Comparison of ENCODE assay signal across 16 cellular contexts in genomic region chr20:41657655-41658054, GRCh38. TPM values are rescaled to one million over a fixed set of nuclear protein-coding genes. Genes with fewer than 3 reads are reported as not detected.
DNase-seq lines count a peak whose midpoint lies in the region; ATAC-seq and TF ChIP-seq lines count a peak whose summit lies in the region.
"Had no signal": no experiment of that assay in that cellular context is flagged by ENCODE, and none has a peak within 500 bp of the region (broad histone marks: within the 10 kb centered on the region; RNA-seq: fewer than 3 reads in every experiment).

No MANE protein-coding gene starts in this region.

- ATAC-seq in activated B cell treated with CpG ODN at 0.5 μM for 24 hours (ENCODE audit: low read depth) (peak; percentile 42), T-cell (replicated peaks in 1 of 4) (no peak), HG02870 (IDR thresholded peaks at IDR 0.05; ENCODE audit: unreplicated experiment) (no peak)

- no peaks in the 10 kb centered on the region for H3K36me3 ChIP-seq in suprapubic skin

- peaks cover 6% of the 10 kb centered on the region for H3K27me3 ChIP-seq in suprapubic skin

- no peaks in the 10 kb centered on the region for H3K4me1 ChIP-seq in suprapubic skin

- peaks cover 9 to 10% (median 9%) of the 10 kb centered on the region in 3 donors for H3K4me1 Mint-ChIP-seq in IgD-negative memory B cell
- H3K4me1 Mint-ChIP-seq in activated B cell treated with CpG ODN at 0.5 μM for 24 hours = peaks cover 10% of the 10 kb centered on the region
- H3K4me1 Mint-ChIP-seq in T-cell = peaks cover 0 to 3% (median 0%) of the 10 kb centered on the region in 3 donors

- H3K9me3 Mint-ChIP-seq in IgD-negative memory B cell = no peaks in the 10 kb centered on the region
- H3K9me3 Mint-ChIP-seq in activated B cell treated with CpG ODN at 0.5 μM for 24 hours = no peaks in the 10 kb centered on the region
- no peaks in the 10 kb centered on the region for H3K9me3 Mint-ChIP-seq in T-cell
- H3K9me3 Mint-ChIP-seq: T-helper 1 cell treated with Interleukin-12 subunit alpha and Interleukin-12 subunit beta and Interleukin-4 antibody, amounts not matched to agents 30 μg/mL and 1 μg/mL, for 36 hours had no signal

- CTCF ChIA-PET in activated B cell treated with CpG ODN at 0.5 μM for 24 hours (lab: Charles Lee) = no interaction called here
- CTCF ChIA-PET in T-cell (lab: Charles Lee) = no interaction called here

- POLR2A ChIA-PET in activated B cell treated with CpG ODN at 0.5 μM for 24 hours (lab: Charles Lee) = no interaction called here
- POLR2A ChIA-PET in T-cell (lab: Charles Lee) = no interaction called here

- WGBS in suprapubic skin = 65% methylated on average over 7 of the region's 7 CpGs

- H3K27ac Mint-ChIP-seq in IgD-negative memory B cell (no peak overlapping the region), activated B cell treated with CpG ODN at 0.5 μM for 24 hours (no peak overlapping the region), T-cell (no peak overlapping the region)
- H3K27ac Mint-ChIP-seq: T-helper 1 cell treated with Interleukin-12 subunit alpha and Interleukin-12 subunit beta and Interleukin-4 antibody, amounts not matched to agents 30 μg/mL and 1 μg/mL, for 36 hours had no signal

- peak; percentile 29 to 30 for DNase-seq in AML-193 (lab: John Stamatoyannopoulos, UW)
- peak; percentile 77 to 87 for DNase-seq in NOMO-1 (lab: John Stamatoyannopoulos, UW; ENCODE audit: unreplicated experiment in 2 of 2)
- no peak for DNase-seq in activated B cell treated with CpG ODN at 0.5 μM for 24 hours
- no peak for DNase-seq in suprapubic skin (ENCODE audit: low spot score in 2 of 2)
- DNase-seq in stimulated activated CD8-positive, alpha-beta memory T cell treated with anti-CD3 and anti-CD28 coated beads, Interleukin-4, amount 100 ng/mL, for 48 hours = no peak
- no peak for DNase-seq in T-cell
- DNase-seq: HCEC 1CT; KG1; MM.1S; NCI-H146; NCI-H526 treated with DMSO at 0.1 percent for 48 hours; NK-92 treated with Interleukin-12 subunit alpha and Interleukin-12 subunit beta, amount 100 ng/mL, for 24 hours had no signal

- TF ChIP-seq POLR2A in suprapubic skin (IDR thresholded peaks at IDR 0.05) = no peak

- TF ChIP-seq EP300 in suprapubic skin (IDR thresholded peaks at IDR 0.05) = no peak

- H3K27me3 Mint-ChIP-seq in IgD-negative memory B cell = peaks cover 11% of the 10 kb centered on the region
- H3K27me3 Mint-ChIP-seq in activated B cell treated with CpG ODN at 0.5 μM for 24 hours = peaks cover 32% of the 10 kb centered on the region
- H3K27me3 Mint-ChIP-seq in T-cell = peaks cover 32 to 58% of the 10 kb centered on the region in 2 donors

- H3K36me3 Mint-ChIP-seq in IgD-negative memory B cell (peaks cover 1% of the 10 kb centered on the region), activated B cell treated with CpG ODN at 0.5 μM for 24 hours (ENCODE audit: low read depth) (no peaks in the 10 kb centered on the region), T-cell (no peaks in the 10 kb centered on the region)

- no peak overlapping the region for H3K4me3 ChIP-seq in suprapubic skin

- TF ChIP-seq CTCF in activated B cell treated with CpG ODN at 0.5 μM for 24 hours (IDR thresholded peaks at IDR 0.05) (no peak), suprapubic skin (IDR thresholded peaks at IDR 0.05) (no peak)

- H3K4me3 Mint-ChIP-seq in IgD-negative memory B cell (peak overlapping the region in 3 of 4 donors; percentile 49 to 76 (median 70)), activated B cell treated with CpG ODN at 0.5 μM for 24 hours (peak overlapping the region; percentile 8), T-cell (no peak overlapping the region)
- H3K4me3 Mint-ChIP-seq: T-helper 1 cell treated with Interleukin-12 subunit alpha and Interleukin-12 subunit beta and Interleukin-4 antibody, amounts not matched to agents 30 μg/mL and 1 μg/mL, for 36 hours had no signal

- H3K9me3 ChIP-seq in suprapubic skin = no peaks in the 10 kb centered on the region

- intact Hi-C loops in activated B cell treated with CpG ODN at 0.5 μM for 24 hours (cut with micrococcal nuclease) = no loop called here

- no peak overlapping the region for H3K27ac ChIP-seq in suprapubic skin
- H3K27ac ChIP-seq: C4-2B had no signal

RNA-seq across cellular contexts. Expression of gene CHD6, which starts 39.5 kb away (rescaled TPM):
- 56.1 TPM for polyA plus RNA-seq in IgD-negative memory B cell
- 54.5 and 59.9 TPM in 2 replicates for total RNA-seq in activated B cell treated with CpG ODN at 0.5 μM for 24 hours
- total RNA-seq in suprapubic skin = 10 to 100 TPM; 24.7 to 89.7 (median 36.6) TPM
- 100 to 1,000 TPM in 1 of 5 donors, 10 to 100 TPM in 4; 68.4 to 105 (median 74.9) TPM for total RNA-seq in T-cell

Comparison
In these comparisons a context has a peak if more than half of its experiments do, and no peak if none do; other contexts are left out.
1. DNase-seq: peak in AML-193 (2 of 2) and NOMO-1 (2 of 2); none in activated B cell treated with CpG ODN at 0.5 μM for 24 hours (single experiment), suprapubic skin (0 of 2), stimulated activated CD8-positive, alpha-beta memory T cell treated with anti-CD3 and anti-CD28 coated beads, Interleukin-4, amount 100 ng/mL, for 48 hours (single experiment) and T-cell (0 of 34).
2. H3K4me3 Mint-ChIP-seq: peak in IgD-negative memory B cell (3 of 4) and activated B cell treated with CpG ODN at 0.5 μM for 24 hours (single experiment); none in T-cell (0 of 3).